27 cellular contexts compared by ENCODE assay signal in the genomic region with DNA sequence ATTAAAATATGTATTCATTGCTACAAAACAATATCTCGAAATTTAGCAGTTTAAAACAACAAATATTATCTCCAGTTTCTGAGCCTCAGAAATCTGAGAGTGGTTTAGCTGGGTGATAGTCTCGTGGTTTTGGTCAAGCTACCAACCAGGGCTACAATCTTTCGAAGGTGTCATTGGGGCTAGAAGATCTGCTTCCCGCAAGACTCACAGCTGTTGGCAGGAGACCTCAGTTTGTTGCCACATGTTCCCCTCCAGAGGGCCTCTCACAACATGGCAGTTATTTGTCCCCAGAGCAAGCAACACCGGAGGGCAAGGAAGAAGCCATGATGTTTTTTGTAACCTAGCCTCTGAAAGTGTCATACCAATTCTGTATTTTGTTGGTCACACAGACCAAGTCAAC.
"Had no signal": no experiment of that assay in that cellular context is flagged by ENCODE, and none has a peak within 500 bp of the region (broad histone marks: within the 10 kb centered on the region; RNA-seq: fewer than 3 reads in every experiment).

No MANE protein-coding gene starts in this region.

- H3K4me2 ChIP-seq: hepatocyte had no signal

- H3K4me1 Mint-ChIP-seq: activated naive CD4-positive, alpha-beta T cell treated with anti-CD3 and anti-CD28 coated beads, Interleukin-2, amount 10 ng/mL, durations not matched to agents 7 days and 5 days; activated naive CD8-positive, alpha-beta T cell treated with anti-CD3 and anti-CD28 coated beads, Interleukin-2, amount 10 ng/mL, durations not matched to agents 7 days and 5 days; T-helper 17 cell had no signal

- H3K27ac Mint-ChIP-seq: activated CD4-positive, alpha-beta memory T cell treated with anti-CD3 and anti-CD28 coated beads for 36 hours; activated CD4-positive, alpha-beta T cell treated with anti-CD3 and anti-CD28 coated beads, Interleukin-2, amount 10 ng/mL, durations not matched to agents 24 days and 14 days; activated naive CD4-positive, alpha-beta T cell treated with anti-CD3 and anti-CD28 coated beads, Interleukin-2, amount 10 ng/mL, durations not matched to agents 7 days and 5 days; activated naive CD8-positive, alpha-beta T cell treated with anti-CD3 and anti-CD28 coated beads, Interleukin-2, amount 10 ng/mL, durations not matched to agents 7 days and 5 days; T-helper 17 cell had no signal

- H3K36me3 ChIP-seq: brain microvascular endothelial cell, uterus had no signal

- H3K27me3 ChIP-seq: brain microvascular endothelial cell, esophagus muscularis mucosa, hepatocyte, testis, uterus had no signal

- H3K9me3 Mint-ChIP-seq: activated CD4-positive, alpha-beta memory T cell treated with anti-CD3 and anti-CD28 coated beads for 36 hours; activated CD4-positive, alpha-beta T cell treated with anti-CD3 and anti-CD28 coated beads, Interleukin-2, amount 10 ng/mL, durations not matched to agents 24 days and 14 days; activated naive CD4-positive, alpha-beta T cell treated with anti-CD3 and anti-CD28 coated beads, Interleukin-2, amount 10 ng/mL, durations not matched to agents 7 days and 5 days; activated naive CD8-positive, alpha-beta T cell treated with anti-CD3 and anti-CD28 coated beads, Interleukin-2, amount 10 ng/mL, durations not matched to agents 7 days and 5 days; naive thymus-derived CD8-positive, alpha-beta T cell had no signal

- H3K4me3 Mint-ChIP-seq: activated CD4-positive, alpha-beta memory T cell treated with anti-CD3 and anti-CD28 coated beads for 36 hours; activated CD4-positive, alpha-beta T cell treated with anti-CD3 and anti-CD28 coated beads, Interleukin-2, amount 10 ng/mL, durations not matched to agents 24 days and 14 days; activated naive CD4-positive, alpha-beta T cell treated with anti-CD3 and anti-CD28 coated beads, Interleukin-2, amount 10 ng/mL, durations not matched to agents 7 days and 5 days; activated naive CD8-positive, alpha-beta T cell treated with anti-CD3 and anti-CD28 coated beads, Interleukin-2, amount 10 ng/mL, durations not matched to agents 7 days and 5 days; naive thymus-derived CD8-positive, alpha-beta T cell; T-helper 17 cell had no signal

- H3K4me1 ChIP-seq: esophagus muscularis mucosa, testis, uterus had no signal

- ATAC-seq: left colon; naive thymus-derived CD8-positive, alpha-beta T cell; right cardiac atrium; T-helper 17 cell had no signal

- H3K27ac ChIP-seq: brain microvascular endothelial cell, esophagus muscularis mucosa, hepatocyte, testis, uterus had no signal

- H2AFZ ChIP-seq: hepatocyte had no signal

- H3K27me3 Mint-ChIP-seq: activated CD4-positive, alpha-beta memory T cell treated with anti-CD3 and anti-CD28 coated beads for 36 hours; activated CD4-positive, alpha-beta T cell treated with anti-CD3 and anti-CD28 coated beads, Interleukin-2, amount 10 ng/mL, durations not matched to agents 24 days and 14 days; activated naive CD4-positive, alpha-beta T cell treated with anti-CD3 and anti-CD28 coated beads, Interleukin-2, amount 10 ng/mL, durations not matched to agents 7 days and 5 days; activated naive CD8-positive, alpha-beta T cell treated with anti-CD3 and anti-CD28 coated beads, Interleukin-2, amount 10 ng/mL, durations not matched to agents 7 days and 5 days; naive thymus-derived CD8-positive, alpha-beta T cell; T-helper 17 cell had no signal

- H3K9me3 ChIP-seq: esophagus muscularis mucosa, testis, uterus had no signal

- H3K4me3 ChIP-seq: esophagus muscularis mucosa, hepatocyte, testis, uterus had no signal

- DNase-seq: activated CD4-positive, alpha-beta memory T cell treated with anti-CD3 and anti-CD28 coated beads for 36 hours; activated CD4-positive, alpha-beta T cell treated with anti-CD3 and anti-CD28 coated beads, Interleukin-2, amount 10 ng/mL, durations not matched to agents 24 days and 14 days; activated CD4-positive, CD25-positive, alpha-beta regulatory T cell treated with anti-CD3 and anti-CD28 coated beads, Interleukin-2, amount 50 U/mL, for 72 hours; activated CD8-positive, alpha-beta memory T cell treated with anti-CD3 and anti-CD28 coated beads, Interleukin-2, amount 50 U/mL, for 4 hours; activated gamma-delta T cell; activated naive CD4-positive, alpha-beta T cell treated with anti-CD3 and anti-CD28 coated beads, Interleukin-2, amount 10 ng/mL, durations not matched to agents 7 days and 5 days; activated naive CD8-positive, alpha-beta T cell treated with anti-CD3 and anti-CD28 coated beads, Interleukin-2, amount 10 ng/mL, durations not matched to agents 7 days and 5 days; activated T-cell treated with anti-CD3 and anti-CD28 coated beads, Interleukin-2, amount 50 U/mL, for 1 hour; amniotic stem cell; brain microvascular endothelial cell; caudate nucleus; cortex of kidney; foreskin melanocyte; left colon; mammary epithelial cell; naive thymus-derived CD8-positive, alpha-beta T cell; posterior cingulate gyrus; right cardiac atrium; stimulated activated CD4-positive, alpha-beta T cell treated with anti-CD3 and anti-CD28 coated beads, Interleukin-2, amount 100 ng/mL, for 48 hours; stimulated activated naive CD4-positive, alpha-beta T cell treated with Interleukin-2 at 50 U/mL for 16 hours; T-helper 17 cell; T1000; testis; trophoblast cell; uterus had no signal
